In genomic region chr6:8064638-8065518, GRCh38 we compare ENCODE assay signal across 8 cellular contexts. TPM values are rescaled to one million over a fixed set of nuclear protein-coding genes. Genes with fewer than 3 reads are reported as not detected.
DNase-seq lines count a peak whose midpoint lies in the region; ATAC-seq and TF ChIP-seq lines count a peak whose summit lies in the region.

No MANE protein-coding gene starts in this region.

- peak; percentile 62 for DNase-seq in activated CD8-positive, alpha-beta memory T cell treated with anti-CD3 and anti-CD28 coated beads for 24 hours
- no peak for DNase-seq in activated CD8-positive, alpha-beta memory T cell treated with anti-CD3 and anti-CD28 coated beads, Interleukin-2, amount 50 U/mL, for 4 hours
- DNase-seq in WERI-Rb-1 (no peak), foreskin fibroblast (no peak), spleen (no peak), NCI-H2081 treated with DMSO at 0.1 percent for 48 hours (lab: John Stamatoyannopoulos, UW) (no peak)

- H3K36me3 ChIP-seq in WERI-Rb-1 (peaks cover 22% of the 10 kb centered on the region), spleen (peaks cover 0 to 26% (median 14%) of the 10 kb centered on the region in 6 donors)

- peak overlapping the region; percentile 42 for H3K27ac ChIP-seq in WERI-Rb-1
- peak overlapping the region; percentile 76 to 93 (median 91) for H3K27ac ChIP-seq in spleen

- ATAC-seq in GM21528 (IDR thresholded peaks at IDR 0.05; ENCODE audit: low FRiP score, unreplicated experiment), result no peak
- no peak for ATAC-seq in HG03565 (IDR thresholded peaks at IDR 0.05; ENCODE audit: unreplicated experiment)

- H3K9me3 ChIP-seq in WERI-Rb-1 (ENCODE audit: severe bottlenecking) (no peaks in the 10 kb centered on the region), spleen (no peaks in the 10 kb centered on the region)

- peak in 1 of 3 donors; percentile 2 for TF ChIP-seq POLR2A in spleen (IDR thresholded peaks at IDR 0.05)

- no peaks in the 10 kb centered on the region for H3K27me3 ChIP-seq in WERI-Rb-1 (ENCODE audit: insufficient read depth, low read depth, severe bottlenecking)
- no peaks in the 10 kb centered on the region for H3K27me3 ChIP-seq in spleen (replicated peaks in 1 of 7)

- H3K4me1 ChIP-seq in spleen, result peaks cover 17 to 24% (median 19%) of the 10 kb centered on the region in 6 donors

- TF ChIP-seq CTCF in WERI-Rb-1 (IDR thresholded peaks at IDR 0.05; ENCODE audit: low read depth, low read length) (no peak), foreskin fibroblast (IDR thresholded peaks at IDR 0.05; ENCODE audit: low read depth, low read length) (no peak), spleen (IDR thresholded peaks at IDR 0.05 in 8 of 11, conservative IDR thresholded peaks at IDR 0.05 in 3 of 11) (peak in 1 of 11 experiments; percentile 3)

- peak overlapping the region; percentile 83 for H3K4me3 ChIP-seq in WERI-Rb-1 (ENCODE audit: low read depth, low read length)
- peak overlapping the region; percentile 90 to 99 for H3K4me3 ChIP-seq in foreskin fibroblast (ENCODE audit: low read depth in 1 of 2, low read length in 2 of 2)
- peak overlapping the region; percentile 22 to 94 (median 88) for H3K4me3 ChIP-seq in spleen

- 64 to 73% (median 72%) methylated on average over 7 of the region's 7 CpGs for WGBS in spleen, 5 donors

- intact Hi-C loops in spleen (cut with DNase I; ENCODE audit: low total_unique reads), result no loop called here

RNA-seq across cellular contexts. Expression of gene BLOC1S5, which starts 0.7 kb away (rescaled TPM):
- 10 to 100 TPM; 11.6 to 18.0 (median 14.6) TPM for total RNA-seq in spleen
- 10 to 100 TPM in 1 of 3 donors, 1 to 10 TPM in 2; 6.6 to 11.3 (median 6.9) TPM for polyA plus RNA-seq in spleen

RNA-seq across cellular contexts. Expression of gene EEF1E1, which starts 37.5 kb away (rescaled TPM):
- 10 to 100 TPM; 12.2 to 18.6 (median 16.2) TPM for total RNA-seq in spleen
- polyA plus RNA-seq in spleen, result 10 to 100 TPM; 23.3 to 35.9 (median 34.1) TPM
